ENCODE assay signal across 1 cellular context in genomic region chr22:28795932-28796856, GRCh38.
TF ChIP-seq lines count a peak whose summit lies in the region.

No MANE protein-coding gene starts in this region.

TF ChIP-seq in GM23338, 12 proteins besides CTCF, POLR2A, EP300 and RAD21:
- no peak for TF ChIP-seq ETS1 (IDR thresholded peaks at IDR 0.05)
- TF ChIP-seq ZNF331 (CRISPR knock-in tag; IDR thresholded peaks at IDR 0.05; ENCODE audit: low read depth) = no peak
- TF ChIP-seq ZNF114 (CRISPR knock-in tag; IDR thresholded peaks at IDR 0.05) = no peak
- TF ChIP-seq NANOG (IDR thresholded peaks at IDR 0.05; ENCODE audit: borderline replicate concordance) = no peak
- no peak for TF ChIP-seq STAT1 (IDR thresholded peaks at IDR 0.05; ENCODE audit: unreplicated experiment)
- no peak for TF ChIP-seq POLR2AphosphoS5 (IDR thresholded peaks at IDR 0.05; ENCODE audit: low read depth)
- no peak for TF ChIP-seq EZH2 (IDR thresholded peaks at IDR 0.05; ENCODE audit: low read depth, unreplicated experiment)
- no peak for TF ChIP-seq REST (IDR thresholded peaks at IDR 0.05; ENCODE audit: unreplicated experiment)
